8 cellular contexts compared by ENCODE assay signal in the genomic region with DNA sequence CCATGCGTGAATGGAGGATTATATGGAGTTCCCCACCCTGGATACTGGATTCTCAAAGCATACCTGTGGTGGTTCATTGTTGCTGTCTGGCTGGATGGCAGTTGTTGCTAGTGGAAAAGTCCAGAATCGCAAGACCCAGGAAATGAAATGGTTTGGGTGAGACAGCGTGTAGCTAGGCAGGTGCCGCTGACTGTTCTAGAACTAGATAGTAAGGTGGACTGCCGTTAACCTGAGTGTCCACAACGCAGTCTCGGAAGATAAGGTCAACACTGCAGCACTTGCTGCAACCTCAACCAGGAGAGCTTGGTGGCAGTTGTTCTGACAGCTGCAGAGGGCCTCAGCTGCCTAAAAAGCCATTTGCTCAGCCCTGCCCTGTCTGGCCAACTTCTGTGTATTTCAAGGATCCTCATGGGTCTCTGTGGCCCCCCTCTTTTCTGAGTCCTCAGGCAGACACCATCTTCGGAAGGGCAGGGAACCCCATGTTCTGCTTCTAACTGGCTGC. TPM values are rescaled to one million over a fixed set of nuclear protein-coding genes. Genes with fewer than 3 reads are reported as not detected.
DNase-seq lines count a peak whose midpoint lies in the region; ATAC-seq and TF ChIP-seq lines count a peak whose summit lies in the region.

No MANE protein-coding gene starts in this region.

- TF ChIP-seq CTCF in GM23338 (conservative IDR thresholded peaks at IDR 0.05; ENCODE audit: low read depth in 2 of 2) = no peak
- no peak for TF ChIP-seq CTCF in right atrium auricular region (IDR thresholded peaks at IDR 0.05)

- H3K36me3 Mint-ChIP-seq in GM23338 (ENCODE audit: low read depth) (no peaks in the 10 kb centered on the region), T-cell (no peaks in the 10 kb centered on the region)

- H3K4me1 ChIP-seq in GM23338 (ENCODE audit: insufficient read depth) (peaks cover 64% of the 10 kb centered on the region), right atrium auricular region (peaks cover 0 to 77% of the 10 kb centered on the region in 2 donors), skeletal muscle satellite cell (ENCODE audit: control insufficient read depth, insufficient read depth, low read length) (peaks cover 71% of the 10 kb centered on the region)

- POLR2A ChIA-PET in T-cell (lab: Charles Lee) = no interaction called here

- H3K9me3 ChIP-seq in right atrium auricular region = no peaks in the 10 kb centered on the region
- H3K9me3 ChIP-seq in skeletal muscle satellite cell (replicated peaks; ENCODE audit: low read length) = no peaks in the 10 kb centered on the region

- H3K27me3 Mint-ChIP-seq in GM23338 (ENCODE audit: insufficient read depth, low read depth, poor library complexity) (peaks cover 22% of the 10 kb centered on the region), T-cell (no peaks in the 10 kb centered on the region)

- no peaks in the 10 kb centered on the region for H3K9me2 ChIP-seq in GM23338 (ENCODE audit: insufficient read depth)

- H3K36me3 ChIP-seq in GM23338 (ENCODE audit: insufficient read depth) (no peaks in the 10 kb centered on the region), right atrium auricular region (no peaks in the 10 kb centered on the region), skeletal muscle satellite cell (ENCODE audit: insufficient read depth, low read length) (no peaks in the 10 kb centered on the region)

- H3K27ac ChIP-seq in GM23338 (ENCODE audit: low read depth) (no peak overlapping the region), right atrium auricular region (peak overlapping the region; percentile 91 to 98)

- CTCF ChIA-PET in T-cell (lab: Charles Lee) = interaction anchor here in 1 of 2 donors (1.0 kb wide), 2 partner anchors 11 to 18 kb away, joined by 3 read pairs; no protein-coding TSS in a partner anchor

- H3K4me3 Mint-ChIP-seq in GM23338 (no peak overlapping the region; the same call in 2 of the 3 replicates), T-cell (peak overlapping the region in 1 of 3 donors; percentile 79)

- no peak for DNase-seq in GM23338 (ENCODE audit: low spot score)
- no peak for DNase-seq in T-cell
- no peak for DNase-seq in right atrium auricular region (ENCODE audit: low spot score)
- no peak for DNase-seq in NCI-H146 (lab: John Stamatoyannopoulos, UW)
- DNase-seq in stimulated activated CD8-positive, alpha-beta memory T cell treated with anti-CD3 and anti-CD28 coated beads, Interleukin-4, amount 100 ng/mL, for 48 hours = no peak
- DNase-seq in GM19240 (ENCODE audit: insufficient read length, low spot score) = no peak

- ATAC-seq in GM23338 = no peak
- no peak for ATAC-seq in T-cell (replicated peaks in 1 of 4)
- ATAC-seq in GM19452 (IDR thresholded peaks at IDR 0.05; ENCODE audit: unreplicated experiment) = no peak

- no peaks in the 10 kb centered on the region for H3K79me2 ChIP-seq in GM23338 (replicated peaks; ENCODE audit: insufficient read depth)

- H3K27ac Mint-ChIP-seq in GM23338 (no peak overlapping the region), T-cell (peak overlapping the region; percentile 90 to 91)

- no peak overlapping the region for H3K4me3 ChIP-seq in GM23338
- no peak overlapping the region for H3K4me3 ChIP-seq in right atrium auricular region
- H3K4me3 ChIP-seq in skeletal muscle satellite cell (ENCODE audit: low read length) = peak overlapping the region; percentile 32

- no peak overlapping the region for H2AFZ ChIP-seq in GM23338

- H3K9me3 Mint-ChIP-seq in GM23338 (no peaks in the 10 kb centered on the region), T-cell (no peaks in the 10 kb centered on the region)

- peak overlapping the region; percentile 79 for H3K9ac ChIP-seq in skeletal muscle satellite cell (ENCODE audit: low read depth, low read length)

- H3K4me2 ChIP-seq in GM23338 (peak overlapping the region; percentile 46), skeletal muscle satellite cell (ENCODE audit: low read length) (peak overlapping the region; percentile 76)

- peaks cover 59% of the 10 kb centered on the region for H3K4me1 Mint-ChIP-seq in GM23338
- peaks cover 64 to 83% (median 68%) of the 10 kb centered on the region in 3 donors for H3K4me1 Mint-ChIP-seq in T-cell

- H3K27me3 ChIP-seq in GM23338 (ENCODE audit: insufficient read depth) = no peaks in the 10 kb centered on the region
- no peaks in the 10 kb centered on the region for H3K27me3 ChIP-seq in right atrium auricular region
- H3K27me3 ChIP-seq in skeletal muscle satellite cell (ENCODE audit: control insufficient read depth, insufficient read depth, low read length) = no peaks in the 10 kb centered on the region

- H4K20me1 ChIP-seq in GM23338 (replicated peaks; ENCODE audit: insufficient read depth) = no peaks in the 10 kb centered on the region

- peaks cover 35% of the 10 kb centered on the region; the same call in 1 of the 2 replicates for H3F3A ChIP-seq in GM23338 (replicated peaks; ENCODE audit: low read depth)

TF ChIP-seq in GM23338, 12 proteins besides CTCF, POLR2A, EP300 and RAD21 (continues in another document):
- TF ChIP-seq, protein P1, sequence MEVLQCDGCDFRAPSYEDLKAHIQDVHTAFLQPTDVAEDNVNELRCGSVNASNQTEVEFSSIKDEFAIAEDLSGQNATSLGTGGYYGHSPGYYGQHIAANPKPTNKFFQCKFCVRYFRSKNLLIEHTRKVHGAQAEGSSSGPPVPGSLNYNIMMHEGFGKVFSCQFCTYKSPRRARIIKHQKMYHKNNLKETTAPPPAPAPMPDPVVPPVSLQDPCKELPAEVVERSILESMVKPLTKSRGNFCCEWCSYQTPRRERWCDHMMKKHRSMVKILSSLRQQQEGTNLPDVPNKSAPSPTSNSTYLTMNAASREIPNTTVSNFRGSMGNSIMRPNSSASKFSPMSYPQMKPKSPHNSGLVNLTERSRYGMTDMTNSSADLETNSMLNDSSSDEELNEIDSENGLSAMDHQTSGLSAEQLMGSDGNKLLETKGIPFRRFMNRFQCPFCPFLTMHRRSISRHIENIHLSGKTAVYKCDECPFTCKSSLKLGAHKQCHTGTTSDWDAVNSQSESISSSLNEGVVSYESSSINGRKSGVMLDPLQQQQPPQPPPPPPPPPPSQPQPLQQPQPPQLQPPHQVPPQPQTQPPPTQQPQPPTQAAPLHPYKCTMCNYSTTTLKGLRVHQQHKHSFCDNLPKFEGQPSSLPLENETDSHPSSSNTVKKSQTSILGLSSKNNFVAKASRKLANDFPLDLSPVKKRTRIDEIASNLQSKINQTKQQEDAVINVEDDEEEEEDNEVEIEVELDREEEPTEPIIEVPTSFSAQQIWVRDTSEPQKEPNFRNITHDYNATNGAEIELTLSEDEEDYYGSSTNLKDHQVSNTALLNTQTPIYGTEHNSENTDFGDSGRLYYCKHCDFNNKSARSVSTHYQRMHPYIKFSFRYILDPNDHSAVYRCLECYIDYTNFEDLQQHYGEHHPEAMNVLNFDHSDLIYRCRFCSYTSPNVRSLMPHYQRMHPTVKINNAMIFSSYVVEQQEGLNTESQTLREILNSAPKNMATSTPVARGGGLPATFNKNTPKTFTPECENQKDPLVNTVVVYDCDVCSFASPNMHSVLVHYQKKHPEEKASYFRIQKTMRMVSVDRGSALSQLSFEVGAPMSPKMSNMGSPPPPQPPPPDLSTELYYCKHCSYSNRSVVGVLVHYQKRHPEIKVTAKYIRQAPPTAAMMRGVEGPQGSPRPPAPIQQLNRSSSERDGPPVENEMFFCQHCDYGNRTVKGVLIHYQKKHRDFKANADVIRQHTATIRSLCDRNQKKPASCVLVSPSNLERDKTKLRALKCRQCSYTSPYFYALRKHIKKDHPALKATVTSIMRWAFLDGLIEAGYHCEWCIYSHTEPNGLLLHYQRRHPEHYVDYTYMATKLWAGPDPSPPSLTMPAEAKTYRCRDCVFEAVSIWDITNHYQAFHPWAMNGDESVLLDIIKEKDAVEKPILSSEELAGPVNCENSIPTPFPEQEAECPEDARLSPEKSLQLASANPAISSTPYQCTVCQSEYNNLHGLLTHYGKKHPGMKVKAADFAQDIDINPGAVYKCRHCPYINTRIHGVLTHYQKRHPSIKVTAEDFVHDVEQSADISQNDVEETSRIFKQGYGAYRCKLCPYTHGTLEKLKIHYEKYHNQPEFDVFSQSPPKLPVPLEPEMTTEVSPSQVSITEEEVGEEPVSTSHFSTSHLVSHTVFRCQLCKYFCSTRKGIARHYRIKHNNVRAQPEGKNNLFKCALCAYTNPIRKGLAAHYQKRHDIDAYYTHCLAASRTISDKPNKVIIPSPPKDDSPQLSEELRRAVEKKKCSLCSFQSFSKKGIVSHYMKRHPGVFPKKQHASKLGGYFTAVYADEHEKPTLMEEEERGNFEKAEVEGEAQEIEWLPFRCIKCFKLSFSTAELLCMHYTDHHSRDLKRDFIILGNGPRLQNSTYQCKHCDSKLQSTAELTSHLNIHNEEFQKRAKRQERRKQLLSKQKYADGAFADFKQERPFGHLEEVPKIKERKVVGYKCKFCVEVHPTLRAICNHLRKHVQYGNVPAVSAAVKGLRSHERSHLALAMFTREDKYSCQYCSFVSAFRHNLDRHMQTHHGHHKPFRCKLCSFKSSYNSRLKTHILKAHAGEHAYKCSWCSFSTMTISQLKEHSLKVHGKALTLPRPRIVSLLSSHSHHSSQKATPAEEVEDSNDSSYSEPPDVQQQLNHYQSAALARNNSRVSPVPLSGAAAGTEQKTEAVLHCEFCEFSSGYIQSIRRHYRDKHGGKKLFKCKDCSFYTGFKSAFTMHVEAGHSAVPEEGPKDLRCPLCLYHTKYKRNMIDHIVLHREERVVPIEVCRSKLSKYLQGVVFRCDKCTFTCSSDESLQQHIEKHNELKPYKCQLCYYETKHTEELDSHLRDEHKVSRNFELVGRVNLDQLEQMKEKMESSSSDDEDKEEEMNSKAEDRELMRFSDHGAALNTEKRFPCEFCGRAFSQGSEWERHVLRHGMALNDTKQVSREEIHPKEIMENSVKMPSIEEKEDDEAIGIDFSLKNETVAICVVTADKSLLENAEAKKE (CRISPR knock-in tag; IDR thresholded peaks at IDR 0.05) = no peak
- no peak for TF ChIP-seq JUNB (IDR thresholded peaks at IDR 0.05; ENCODE audit: unreplicated experiment)
- no peak for TF ChIP-seq ZNF331 (CRISPR knock-in tag; IDR thresholded peaks at IDR 0.05; ENCODE audit: low read depth)
- no peak for TF ChIP-seq EZH2 (IDR thresholded peaks at IDR 0.05; ENCODE audit: low read depth, unreplicated experiment)
- no peak for TF ChIP-seq STAT1 (IDR thresholded peaks at IDR 0.05; ENCODE audit: unreplicated experiment)
- no peak for TF ChIP-seq CREB1 (CRISPR knock-in tag; IDR thresholded peaks at IDR 0.05; ENCODE audit: low read depth)

RNA-seq across cellular contexts. Expression of gene IRF2BPL, which starts 15.5 kb away (rescaled TPM):
- 97.8 and 119 TPM in 2 replicates for total RNA-seq in GM23338 (2014; rRNA removed; shearing (Covaris generic))
- 11.2 and 13.2 TPM in 2 replicates for polyA plus RNA-seq in GM23338 (2016; fragmentation: Nextera tagmentation; extraction: Ambion mirVana)
- total RNA-seq in T-cell = 10 to 100 TPM; 32.6 to 50.4 (median 38.8) TPM
- 10 to 100 TPM; 42.0 to 51.1 TPM for total RNA-seq in right atrium auricular region
- total RNA-seq in skeletal muscle satellite cell (2012; rRNA removed) = 11.4 and 15.5 TPM in 2 replicates

RNA-seq across cellular contexts. Expression of gene CIPC, which starts 54.0 kb away (rescaled TPM):
- 33.7 and 36.9 TPM in 2 replicates for total RNA-seq in GM23338 (2014; rRNA removed; shearing (Covaris generic))
- polyA plus RNA-seq in GM23338 (2016; fragmentation: Nextera tagmentation; extraction: Ambion mirVana) = 7.3 and 8.1 TPM in 2 replicates
- total RNA-seq in T-cell (10 to 100 TPM in 3 of 5 donors, 1 to 10 TPM in 2; 8.4 to 14.0 (median 11.8) TPM), right atrium auricular region (10 to 100 TPM; 64.7 to 87.8 TPM)
- total RNA-seq in skeletal muscle satellite cell (2012; rRNA removed) = 9.9 and 10.5 TPM in 2 replicates
